Comparison of ENCODE assay signal across 25 cellular contexts in the genomic region with DNA sequence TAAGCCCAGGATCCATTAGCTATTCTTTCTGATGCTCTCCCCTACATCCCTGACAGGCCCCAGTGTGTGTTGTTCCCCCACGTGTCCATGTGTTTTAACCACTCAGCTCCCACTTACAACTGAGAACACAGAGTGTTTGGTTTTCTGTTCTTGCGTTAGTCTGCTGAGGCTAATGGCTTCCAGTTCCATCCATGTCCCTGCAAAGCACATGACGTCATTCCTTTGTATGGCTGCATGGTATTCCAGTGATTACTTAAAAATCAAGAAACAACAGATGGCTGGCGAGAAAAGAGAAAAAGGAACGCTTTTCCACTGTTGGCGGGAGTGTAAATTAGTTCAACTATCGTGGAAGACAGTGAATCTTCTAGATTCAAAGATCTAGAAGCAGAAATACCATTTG.
DNase-seq lines count a peak whose midpoint lies in the region; ATAC-seq, FAIRE-seq and TF ChIP-seq lines count a peak whose summit lies in the region.
"Had no signal": no experiment of that assay in that cellular context is flagged by ENCODE, and none has a peak within 500 bp of the region (broad histone marks: within the 10 kb centered on the region; RNA-seq: fewer than 3 reads in every experiment).

No MANE protein-coding gene starts in this region.

- TF ChIP-seq CTCF in HepG2 (CRISPR knock-in tag; IDR thresholded peaks at IDR 0.05) (no peak), right lobe of liver (IDR thresholded peaks at IDR 0.05) (no peak), K562 (IDR thresholded peaks at IDR 0.05 in 2 of 3, conservative IDR thresholded peaks at IDR 0.05 in 1 of 3; ENCODE audit: insufficient read depth in 2 of 3, low read depth in 1 of 3, low read length in 3 of 3) (no peak)

- TF ChIP-seq RAD21 in HepG2 (CRISPR knock-in tag; IDR thresholded peaks at IDR 0.05) = no peak
- TF ChIP-seq RAD21 in K562 (CRISPR knock-in tag; conservative IDR thresholded peaks at IDR 0.05 in 1 of 2, IDR thresholded peaks at IDR 0.05 in 1 of 2) = no peak

- H2AFZ ChIP-seq in HepG2 (ENCODE audit: low read length) (no peak overlapping the region), K562 (ENCODE audit: low read depth, low read length) (no peak overlapping the region)

- H3K27ac ChIP-seq in HepG2 (ENCODE audit: extremely low read length, insufficient read depth, low read length) (no peak overlapping the region), right lobe of liver (no peak overlapping the region), K562 (ENCODE audit: extremely low read depth, low read depth, low read length) (no peak overlapping the region)
- H3K27ac ChIP-seq: BLaER1 had no signal

- H3K9me3 ChIP-seq in HepG2 (ENCODE audit: low read length) (no peaks in the 10 kb centered on the region), right lobe of liver (no peaks in the 10 kb centered on the region), K562 (replicated peaks; ENCODE audit: control insufficient read depth, insufficient read depth, low read depth, low read length) (peaks cover 3% of the 10 kb centered on the region)
- H3K9me3 ChIP-seq: BE2C had no signal

- no peak for ATAC-seq in HepG2
- no peak for ATAC-seq in right lobe of liver
- no peak for ATAC-seq in K562
- no peak for ATAC-seq in natural killer cell treated with Interleukin-12 subunit alpha and Interleukin-12 subunit beta and Interleukin-15 and Interleukin-18, amount 100 ng/mL, for 72 hours
- no peak for ATAC-seq in GM18520 (IDR thresholded peaks at IDR 0.05; ENCODE audit: unreplicated experiment)
- ATAC-seq: GM12878 had no signal

- H3K36me3 ChIP-seq in HepG2 (replicated peaks in 1 of 2; ENCODE audit: control insufficient read depth in 1 of 2, insufficient read depth in 2 of 2, low read length in 2 of 2) (no peaks in the 10 kb centered on the region), right lobe of liver (no peaks in the 10 kb centered on the region), K562 (ENCODE audit: control insufficient read depth, insufficient read depth, low read length) (no peaks in the 10 kb centered on the region)
- H3K36me3 ChIP-seq: BE2C, BLaER1 had no signal

- H3K27me3 ChIP-seq in HepG2 (ENCODE audit: control insufficient read depth in 1 of 2, insufficient read depth in 2 of 2, low read length in 2 of 2) (no peaks in the 10 kb centered on the region), right lobe of liver (no peaks in the 10 kb centered on the region), K562 (ENCODE audit: control insufficient read depth in 2 of 2, insufficient read depth in 2 of 2, low read length in 2 of 2) (no peaks in the 10 kb centered on the region)
- H3K27me3 ChIP-seq: BE2C, BLaER1 had no signal

- CTCF ChIA-PET in HepG2 (lab: Yijun Ruan, JAX; ENCODE audit: low intra/inter-chr PET ratio, low total read pairs) = no interaction called here
- CTCF ChIA-PET in K562 (lab: Yijun Ruan, JAX; ENCODE audit: low intra/inter-chr PET ratio) = no interaction called here

- WGBS in HepG2 (ENCODE audit: low lambda C conversion rate) = 11% methylated on average over 7 of the region's 7 CpGs
- WGBS in right lobe of liver (ENCODE audit: insufficient coverage, low coverage, low lambda C conversion rate, missing lambda C conversion rate) = 64% methylated on average over 7 of the region's 7 CpGs
- WGBS in K562 (ENCODE audit: insufficient coverage, low coverage, missing lambda C conversion rate) = 1% methylated on average over 7 of the region's 7 CpGs

- intact Hi-C loops in HepG2 (cut with micrococcal nuclease; ENCODE audit: unreplicated experiment) = no loop called here
- intact Hi-C loops in right lobe of liver (cut with DNase I) = no loop called here
- intact Hi-C loops in K562 (cut with micrococcal nuclease) = no loop called here

- H3K4me1 Mint-ChIP-seq in natural killer cell treated with Interleukin-12 subunit alpha and Interleukin-12 subunit beta and Interleukin-15 and Interleukin-18, amount 100 ng/mL, for 72 hours (ENCODE audit: low read depth in 2 of 2) = peaks cover 0 to 2% of the 10 kb centered on the region in 2 donors
- H3K4me1 Mint-ChIP-seq: CD14-positive monocyte; CD4-positive, alpha-beta memory T cell; CD4-positive, CD25-positive, alpha-beta regulatory T cell; CD8-positive, alpha-beta memory T cell had no signal

- H4K20me1 ChIP-seq in HepG2 (ENCODE audit: insufficient read depth, low read length) (no peaks in the 10 kb centered on the region), K562 (replicated peaks; ENCODE audit: control insufficient read depth, insufficient read depth, low read length) (no peaks in the 10 kb centered on the region)
- H4K20me1 ChIP-seq: BLaER1 had no signal

- H3K4me3 ChIP-seq in HepG2 (replicated peaks in 1 of 3; ENCODE audit: insufficient read depth in 1 of 3, low read depth in 2 of 3, low read length in 3 of 3) = no peak overlapping the region
- H3K4me3 ChIP-seq in right lobe of liver = no peak overlapping the region
- H3K4me3 ChIP-seq in K562 = no peak overlapping the region
- H3K4me3 ChIP-seq: BLaER1, GM12878 had no signal

- H3K4me2 ChIP-seq in HepG2 (ENCODE audit: low read depth, low read length) (no peak overlapping the region), K562 (ENCODE audit: insufficient read depth, low read length) (no peak overlapping the region)
- H3K4me2 ChIP-seq: BLaER1 had no signal

- TF ChIP-seq EP300 in HepG2 (IDR thresholded peaks at IDR 0.05; ENCODE audit: low read depth in 2 of 2, low read length in 2 of 2) = no peak
- no peak for TF ChIP-seq EP300 in HepG2 (CRISPR knock-in tag; IDR thresholded peaks at IDR 0.05; ENCODE audit: borderline replicate concordance)
- no peak for TF ChIP-seq EP300 in K562 (IDR thresholded peaks at IDR 0.05; ENCODE audit: low read length)

- in situ Hi-C loops in HepG2 (cut with HindIII; ENCODE audit: extremely low pct_ligation_motif_present, low pct_unique_long_range_greater_than_20kb) (no loop called here), K562 (cut with MboI) (no loop called here)

- TF ChIP-seq POLR2A in HepG2 (IDR thresholded peaks at IDR 0.05; ENCODE audit: insufficient read depth in 1 of 2, low read depth in 2 of 2, low read length in 2 of 2) (no peak), right lobe of liver (IDR thresholded peaks at IDR 0.05) (no peak), K562 (conservative IDR thresholded peaks at IDR 0.05) (no peak)

- no peaks in the 10 kb centered on the region for H3K79me2 ChIP-seq in HepG2 (ENCODE audit: insufficient read depth, low read length)
- H3K79me2 ChIP-seq in K562 (ENCODE audit: control insufficient read depth, insufficient read depth, low read length) = no peaks in the 10 kb centered on the region

- H3K9me3 Mint-ChIP-seq in natural killer cell treated with Interleukin-12 subunit alpha and Interleukin-12 subunit beta and Interleukin-15 and Interleukin-18, amount 100 ng/mL, for 72 hours = no peaks in the 10 kb centered on the region
- H3K9me3 Mint-ChIP-seq: CD8-positive, alpha-beta memory T cell had no signal

- POLR2A ChIA-PET in HepG2 (lab: Yijun Ruan, JAX) (no interaction called here), K562 (lab: Yijun Ruan, JAX) (no interaction called here)

- H3K9me1 ChIP-seq in K562 (ENCODE audit: control insufficient read depth, insufficient read depth, low read length) = no peaks in the 10 kb centered on the region

- H3K9ac ChIP-seq in HepG2 (ENCODE audit: insufficient read depth, low read depth, low read length) = no peak overlapping the region
- no peak overlapping the region for H3K9ac ChIP-seq in K562 (ENCODE audit: insufficient read depth in 1 of 2, low read depth in 2 of 2, low read length in 2 of 2)
- H3K9ac ChIP-seq: BLaER1 had no signal

- H3K4me1 ChIP-seq in HepG2 (ENCODE audit: insufficient read depth, low read length) = no peaks in the 10 kb centered on the region
- H3K4me1 ChIP-seq in right lobe of liver = no peaks in the 10 kb centered on the region
- no peaks in the 10 kb centered on the region for H3K4me1 ChIP-seq in K562 (replicated peaks in 1 of 2; ENCODE audit: control insufficient read depth in 2 of 2, insufficient read depth in 2 of 2, low read length in 2 of 2)
- H3K4me1 ChIP-seq: BE2C, BLaER1 had no signal

- BruUV-seq in HepG2 (replicated peaks; lab: Mats Ljungman, UMichigan) (no TSS peak), K562 (replicated peaks; lab: Mats Ljungman, UMichigan) (no TSS peak)

- no peaks in the 10 kb centered on the region for H3K36me3 Mint-ChIP-seq in natural killer cell treated with Interleukin-12 subunit alpha and Interleukin-12 subunit beta and Interleukin-15 and Interleukin-18, amount 100 ng/mL, for 72 hours
- H3K36me3 Mint-ChIP-seq: CD14-positive monocyte; CD4-positive, alpha-beta memory T cell; CD4-positive, CD25-positive, alpha-beta regulatory T cell had no signal

- no peaks in the 10 kb centered on the region for H3K27me3 Mint-ChIP-seq in natural killer cell treated with Interleukin-12 subunit alpha and Interleukin-12 subunit beta and Interleukin-15 and Interleukin-18, amount 100 ng/mL, for 72 hours
- H3K27me3 Mint-ChIP-seq: CD4-positive, alpha-beta memory T cell; CD8-positive, alpha-beta memory T cell had no signal

- no peak overlapping the region for H3K4me3 Mint-ChIP-seq in natural killer cell treated with Interleukin-12 subunit alpha and Interleukin-12 subunit beta and Interleukin-15 and Interleukin-18, amount 100 ng/mL, for 72 hours
- H3K4me3 Mint-ChIP-seq: CD14-positive monocyte; CD4-positive, alpha-beta memory T cell; CD4-positive, CD25-positive, alpha-beta regulatory T cell; CD8-positive, alpha-beta memory T cell had no signal

- DNase-seq in HepG2 (ENCODE audit: low spot score) (no peak), right lobe of liver (no peak), HTR-8/SVneo (ENCODE audit: insufficient read length, low spot score) (no peak), K562 (ENCODE audit: extremely low read depth in 1 of 4, low spot score in 3 of 4) (no peak), urothelium cell line (ENCODE audit: low spot score) (no peak), DMS79 (lab: John Stamatoyannopoulos, UW) (no peak)
- no peak for DNase-seq in natural killer cell treated with Interleukin-12 subunit alpha and Interleukin-12 subunit beta and Interleukin-15 and Interleukin-18, amount 100 ng/mL, for 72 hours (ENCODE audit: low spot score)
- DNase-seq: 8988T; ACHN; BE2C; C1 segment of cervical spinal cord; CD4-positive, alpha-beta memory T cell; CD4-positive, CD25-positive, alpha-beta regulatory T cell; CD8-positive, alpha-beta memory T cell; COR-L47; DMS 273 treated with DMSO at 0.1 percent for 48 hours; DMS153; DND-41; EL; GDM1 had no signal

- no peak overlapping the region for H3K27ac Mint-ChIP-seq in natural killer cell treated with Interleukin-12 subunit alpha and Interleukin-12 subunit beta and Interleukin-15 and Interleukin-18, amount 100 ng/mL, for 72 hours
- H3K27ac Mint-ChIP-seq: CD14-positive monocyte; CD4-positive, alpha-beta memory T cell; CD8-positive, alpha-beta memory T cell had no signal

- FAIRE-seq in HepG2 (lab: Jason Lieb, UNC) (no peak), HTR-8/SVneo (lab: Jason Lieb, UNC) (peak; percentile 46), K562 (lab: Jason Lieb, UNC) (no peak), urothelium cell line (lab: Jason Lieb, UNC) (peak; percentile 17)
- FAIRE-seq: GM12878, GM12892 had no signal

TF ChIP-seq in HepG2, 621 proteins besides CTCF, POLR2A, EP300 and RAD21 (continues in another document):
- TF ChIP-seq ZNF660 (CRISPR knock-in tag; IDR thresholded peaks at IDR 0.05; ENCODE audit: borderline replicate concordance, low read depth) = no peak
